In the genomic region with DNA sequence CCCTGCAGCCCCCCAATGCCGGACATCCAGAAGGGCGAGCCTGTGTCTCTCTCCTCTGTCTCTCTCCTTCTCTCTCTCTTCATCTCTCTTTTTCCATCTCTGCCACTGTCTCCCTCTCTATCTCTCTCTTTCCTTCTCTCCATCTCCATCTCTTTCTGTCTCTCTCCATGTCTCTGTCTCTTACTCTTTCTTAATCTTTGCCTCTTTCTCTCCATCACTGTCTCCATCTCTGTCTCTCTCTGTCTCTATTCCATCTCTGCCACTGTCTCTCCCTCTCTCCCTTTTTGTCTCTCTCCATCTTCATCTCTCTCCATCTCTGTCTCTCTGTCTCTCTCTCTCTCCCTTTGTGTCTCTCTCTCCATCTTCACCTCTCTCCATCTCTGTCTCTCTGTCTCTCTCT, we compare ENCODE assay signal across 15 cellular contexts. TPM values are rescaled to one million over a fixed set of nuclear protein-coding genes. Genes with fewer than 3 reads are reported as not detected.
DNase-seq lines count a peak whose midpoint lies in the region; TF ChIP-seq lines count a peak whose summit lies in the region.
"Had no signal": no experiment of that assay in that cellular context is flagged by ENCODE, and none has a peak within 500 bp of the region (broad histone marks: within the 10 kb centered on the region; RNA-seq: fewer than 3 reads in every experiment).

No MANE protein-coding gene starts in this region.

- peaks cover 15% of the 10 kb centered on the region for H3K4me1 Mint-ChIP-seq in glutamatergic neuron (ENCODE audit: low read depth, unreplicated experiment)

- peak overlapping the region; percentile 68 for H3K4me3 Mint-ChIP-seq in glutamatergic neuron (ENCODE audit: unreplicated experiment)
- H3K4me3 Mint-ChIP-seq: CD4-positive, alpha-beta T cell; CD8-positive, alpha-beta T cell had no signal

- peaks cover 11% of the 10 kb centered on the region for H3K27me3 Mint-ChIP-seq in glutamatergic neuron (ENCODE audit: unreplicated experiment)

- H3K4me1 ChIP-seq in HEK293 (ENCODE audit: control insufficient read depth, insufficient read depth, low read length) (no peaks in the 10 kb centered on the region), prostate gland (replicated peaks) (no peaks in the 10 kb centered on the region)
- H3K4me1 ChIP-seq: Caco-2 had no signal

- intact Hi-C loops in prostate gland (cut with DNase I) = loop anchor here (10.0 kb wide), 1 partner anchor 117 kb away; no protein-coding TSS in a partner anchor

- TF ChIP-seq CTCF in HEK293 (tag by site-specific recombination; IDR thresholded peaks at IDR 0.05) = no peak
- TF ChIP-seq CTCF in glutamatergic neuron (IDR thresholded peaks at IDR 0.05; ENCODE audit: partially characterized antibody, unreplicated experiment) = no peak
- no peak for TF ChIP-seq CTCF in prostate gland (IDR thresholded peaks at IDR 0.05)

- POLR2A ChIA-PET in HEK293 (lab: Yijun Ruan, JAX) = no interaction called here

- CTCF ChIA-PET in HEK293 (lab: Yijun Ruan, JAX) = no interaction called here

- peaks cover 29% of the 10 kb centered on the region for H3K27me3 ChIP-seq in prostate gland (replicated peaks; ENCODE audit: insufficient read depth)

- H3K27ac Mint-ChIP-seq in glutamatergic neuron (ENCODE audit: unreplicated experiment) = peak overlapping the region; percentile 69
- H3K27ac Mint-ChIP-seq: CD4-positive, alpha-beta T cell; CD8-positive, alpha-beta T cell had no signal

- H3K9me3 ChIP-seq in HEK293 (ENCODE audit: control insufficient read depth, insufficient read depth, low read depth, low read length) = no peaks in the 10 kb centered on the region
- no peaks in the 10 kb centered on the region for H3K9me3 ChIP-seq in prostate gland
- H3K9me3 ChIP-seq: BLaER1 treated with 17β-estradiol and CSF1 and Interleukin-3, amounts not matched to agents 10 nM and 100 nM; Caco-2 had no signal

- DNase-seq in glutamatergic neuron (no peak), GM19240 (ENCODE audit: insufficient read length, low spot score) (no peak), prostate gland (ENCODE audit: low spot score) (no peak), NCI-H1436 (lab: John Stamatoyannopoulos, UW) (no peak)
- DNase-seq: 8988T; ACHN; Caco-2; Calu3; CD4-positive, alpha-beta T cell; CD8-positive, alpha-beta T cell; DMS79 treated with DMSO at 0.1 percent for 48 hours; GF-D8 had no signal

- H3K36me3 ChIP-seq in HEK293 (ENCODE audit: control insufficient read depth in 2 of 2, insufficient read depth in 1 of 2, low read length in 2 of 2) (no peaks in the 10 kb centered on the region), prostate gland (no peaks in the 10 kb centered on the region)
- H3K36me3 ChIP-seq: BLaER1 treated with 17β-estradiol and CSF1 and Interleukin-3, amounts not matched to agents 10 nM and 100 nM had no signal

- peaks cover 5% of the 10 kb centered on the region for H3K36me3 Mint-ChIP-seq in glutamatergic neuron (ENCODE audit: unreplicated experiment)
- H3K36me3 Mint-ChIP-seq: CD8-positive, alpha-beta T cell had no signal

- H3K27ac ChIP-seq in HEK293 (ENCODE audit: extremely low read depth, low read depth, low read length) (no peak overlapping the region), prostate gland (no peak overlapping the region)
- H3K27ac ChIP-seq: BLaER1 treated with 17β-estradiol and CSF1 and Interleukin-3, amounts not matched to agents 10 nM and 100 nM; C4-2B had no signal

- TF ChIP-seq POLR2A in prostate gland (IDR thresholded peaks at IDR 0.05) = no peak

- 76% methylated on average over 2 of the region's 2 CpGs for WGBS in prostate gland

- H3K9me3 Mint-ChIP-seq in glutamatergic neuron (ENCODE audit: unreplicated experiment) = peaks cover 6% of the 10 kb centered on the region
- H3K9me3 Mint-ChIP-seq: CD4-positive, alpha-beta T cell; CD8-positive, alpha-beta T cell had no signal

- H3K4me3 ChIP-seq in HEK293 (ENCODE audit: low read depth, low read length) (no peak overlapping the region), prostate gland (no peak overlapping the region)
- H3K4me3 ChIP-seq: BLaER1 treated with 17β-estradiol and CSF1 and Interleukin-3, amounts not matched to agents 10 nM and 100 nM had no signal

TF ChIP-seq in HEK293, 187 proteins besides CTCF, POLR2A, EP300 and RAD21:
- TF ChIP-seq ZNF777 (tag by site-specific recombination; IDR thresholded peaks at IDR 0.05; ENCODE audit: borderline replicate concordance) (no peak), ZNF596 (tag by site-specific recombination; IDR thresholded peaks at IDR 0.05) (peak; percentile 86), ZNF366 (tag by site-specific recombination; conservative IDR thresholded peaks at IDR 0.05) (peak; percentile 91), ZBTB7A (tag by site-specific recombination; IDR thresholded peaks at IDR 0.05; ENCODE audit: low read depth) (0 out of 2 replicates have a peak, but pooled peaks have one; percentile 24), KLF7 (tag by site-specific recombination; IDR thresholded peaks at IDR 0.05; ENCODE audit: borderline replicate concordance) (no peak)

RNA-seq across cellular contexts. Expression of a gene that starts 25.7 kb away (rescaled TPM):
- total RNA-seq in glutamatergic neuron (ENCODE audit: unreplicated experiment) (249 TPM), prostate gland (100 to 1,000 TPM in 1 of 2 donors, 10 to 100 TPM in 1; 91.5 to 332 TPM)
